Comparison of ENCODE assay signal across 10 cellular contexts in the genomic region with DNA sequence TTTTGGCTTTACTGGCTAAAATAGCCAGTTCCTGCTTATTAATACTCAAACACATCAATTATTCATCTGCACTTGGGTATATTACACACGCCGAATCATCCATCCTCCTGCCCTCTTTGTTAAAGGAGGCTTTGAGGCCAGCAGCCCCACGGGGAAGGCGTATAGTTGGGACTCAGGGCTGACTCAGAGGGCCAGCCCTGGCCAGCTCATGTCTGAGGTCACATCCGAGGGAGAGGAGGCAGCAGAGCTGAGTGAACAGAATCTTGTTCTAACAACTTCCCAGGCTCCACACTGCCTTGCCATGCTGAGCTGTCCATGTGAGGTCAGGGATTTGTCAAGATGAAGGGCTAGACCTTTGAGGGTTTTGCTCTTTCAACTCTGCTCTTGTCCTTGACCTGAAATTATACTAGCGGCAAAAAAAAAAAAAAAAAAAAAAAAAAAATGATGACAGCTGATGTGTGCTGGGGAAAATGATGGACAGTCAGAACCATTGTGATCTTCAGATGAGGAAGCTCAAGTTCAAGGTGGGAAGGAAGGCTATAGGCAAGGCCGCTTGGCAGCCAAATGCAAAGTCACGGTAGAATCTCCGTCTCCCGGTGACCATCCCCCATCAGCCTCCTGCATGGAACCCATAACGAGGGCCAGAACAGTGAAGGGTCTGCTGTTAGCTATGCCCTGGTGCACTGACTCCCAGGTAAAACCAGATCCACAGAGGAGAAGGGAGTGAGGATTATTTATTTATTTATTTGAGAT. TPM values are rescaled to one million over a fixed set of nuclear protein-coding genes. Genes with fewer than 3 reads are reported as not detected.
DNase-seq lines count a peak whose midpoint lies in the region; ATAC-seq, FAIRE-seq and TF ChIP-seq lines count a peak whose summit lies in the region.
"Had no signal": no experiment of that assay in that cellular context is flagged by ENCODE, and none has a peak within 500 bp of the region (broad histone marks: within the 10 kb centered on the region; RNA-seq: fewer than 3 reads in every experiment).

No MANE protein-coding gene starts in this region.

- H3K36me3 Mint-ChIP-seq in natural killer cell treated with Interleukin-12 subunit alpha and Interleukin-12 subunit beta and Interleukin-15 and Interleukin-18, amount 100 ng/mL, for 72 hours = no peaks in the 10 kb centered on the region
- no peaks in the 10 kb centered on the region for H3K36me3 Mint-ChIP-seq in natural killer cell

- H3K4me3 Mint-ChIP-seq in natural killer cell treated with Interleukin-12 subunit alpha and Interleukin-12 subunit beta and Interleukin-15 and Interleukin-18, amount 100 ng/mL, for 72 hours = no peak overlapping the region
- H3K4me3 Mint-ChIP-seq in natural killer cell = no peak overlapping the region

- intact Hi-C loops in natural killer cell (cut with micrococcal nuclease) = no loop called here

- no peak overlapping the region for H3K27ac Mint-ChIP-seq in natural killer cell treated with Interleukin-12 subunit alpha and Interleukin-12 subunit beta and Interleukin-15 and Interleukin-18, amount 100 ng/mL, for 72 hours
- no peak overlapping the region for H3K27ac Mint-ChIP-seq in natural killer cell

- in situ Hi-C loops in SK-MEL-5 (cut with HindIII; ENCODE audit: low pct_unique_long_range_greater_than_20kb, low sequenced_read_pairs) = no loop called here

- H3K4me1 Mint-ChIP-seq in natural killer cell treated with Interleukin-12 subunit alpha and Interleukin-12 subunit beta and Interleukin-15 and Interleukin-18, amount 100 ng/mL, for 72 hours (ENCODE audit: low read depth in 2 of 2) = peaks cover 0 to 3% of the 10 kb centered on the region in 2 donors
- no peaks in the 10 kb centered on the region for H3K4me1 Mint-ChIP-seq in natural killer cell

- FAIRE-seq in urothelium cell line (lab: Jason Lieb, UNC) = no peak

- H3K27me3 Mint-ChIP-seq in natural killer cell treated with Interleukin-12 subunit alpha and Interleukin-12 subunit beta and Interleukin-15 and Interleukin-18, amount 100 ng/mL, for 72 hours = peaks cover 8 to 10% of the 10 kb centered on the region in 2 donors
- H3K27me3 Mint-ChIP-seq in natural killer cell (ENCODE audit: low read depth in 2 of 2) = peaks cover 0 to 12% of the 10 kb centered on the region in 2 donors

- no peak for DNase-seq in natural killer cell treated with Interleukin-12 subunit alpha and Interleukin-12 subunit beta and Interleukin-15 and Interleukin-18, amount 100 ng/mL, for 72 hours (ENCODE audit: low spot score)
- no peak for DNase-seq in natural killer cell
- DNase-seq in SK-MEL-5 (ENCODE audit: low read depth, low spot score) = peak; percentile 51
- DNase-seq in glomerular visceral epithelial cell (ENCODE audit: extremely low spot score) = peak; percentile 87
- peak; percentile 81 for DNase-seq in urothelium cell line (ENCODE audit: low spot score)
- DNase-seq in DMS 273 (lab: John Stamatoyannopoulos, UW; ENCODE audit: unreplicated experiment) = no peak
- DNase-seq in NCI-H345 treated with DMSO at 0.1 percent for 48 hours (lab: John Stamatoyannopoulos, UW; ENCODE audit: unreplicated experiment) = no peak
- no peak for DNase-seq in cerebellum (ENCODE audit: low spot score)
- DNase-seq: colonic mucosa, uterus had no signal

- TF ChIP-seq CTCF in natural killer cell (IDR thresholded peaks at IDR 0.05) = no peak

- ATAC-seq in natural killer cell treated with Interleukin-12 subunit alpha and Interleukin-12 subunit beta and Interleukin-15 and Interleukin-18, amount 100 ng/mL, for 72 hours = peak; percentile 52 to 76
- ATAC-seq in natural killer cell = no peak

- no peaks in the 10 kb centered on the region for H3K9me3 Mint-ChIP-seq in natural killer cell treated with Interleukin-12 subunit alpha and Interleukin-12 subunit beta and Interleukin-15 and Interleukin-18, amount 100 ng/mL, for 72 hours
- H3K9me3 Mint-ChIP-seq in natural killer cell = no peaks in the 10 kb centered on the region

RNA-seq across cellular contexts. Expression of a gene that starts 12.5 kb away (rescaled TPM):
- 100 to 1,000 TPM; 101 to 165 TPM for total RNA-seq in natural killer cell treated with Interleukin-12 subunit alpha and Interleukin-12 subunit beta and Interleukin-15 and Interleukin-18, amount 100 ng/mL, for 72 hours
- total RNA-seq in natural killer cell (100 to 1,000 TPM; 138 to 167 (median 152) TPM), cerebellum (153 TPM)
- total RNA-seq in SK-MEL-5 (2014; rRNA removed; shearing (Covaris generic)) = 57.2 and 60.6 TPM in 2 replicates
- 54.4 and 58.8 TPM in 2 replicates for polyA plus RNA-seq in SK-MEL-5 (2015; cell fraction: cytosol; rRNA removed)
- polyA plus RNA-seq in SK-MEL-5 (2015; cell fraction: nucleus; rRNA removed) = 165 and 185 TPM in 2 replicates

RNA-seq across cellular contexts. Expression of a gene that starts 38.7 kb away (rescaled TPM):
- 100 to 1,000 TPM; 246 to 316 TPM for total RNA-seq in natural killer cell treated with Interleukin-12 subunit alpha and Interleukin-12 subunit beta and Interleukin-15 and Interleukin-18, amount 100 ng/mL, for 72 hours
- total RNA-seq in natural killer cell (100 to 1,000 TPM; 498 to 670 (median 594) TPM), cerebellum (129 TPM)
- total RNA-seq in SK-MEL-5 (2014; rRNA removed; shearing (Covaris generic)) = 149 and 153 TPM in 2 replicates
- 164 and 217 TPM in 2 replicates for polyA plus RNA-seq in SK-MEL-5 (2015; cell fraction: cytosol; rRNA removed)
- 212 and 255 TPM in 2 replicates for polyA plus RNA-seq in SK-MEL-5 (2015; cell fraction: nucleus; rRNA removed)

Comparison
In these comparisons a context has a peak if more than half of its experiments do, and no peak if none do; other contexts are left out.
1. ATAC-seq: peak in natural killer cell treated with Interleukin-12 subunit alpha and Interleukin-12 subunit beta and Interleukin-15 and Interleukin-18, amount 100 ng/mL, for 72 hours (2 of 2); none in natural killer cell (0 of 3).
2. DNase-seq: peak in SK-MEL-5 (single experiment), glomerular visceral epithelial cell (single experiment) and urothelium cell line (single experiment); none in natural killer cell treated with Interleukin-12 subunit alpha and Interleukin-12 subunit beta and Interleukin-15 and Interleukin-18, amount 100 ng/mL, for 72 hours (single experiment), natural killer cell (single experiment), DMS 273 (single experiment), NCI-H345 treated with DMSO at 0.1 percent for 48 hours (single experiment) and cerebellum (single experiment).